26 cellular contexts compared by ENCODE assay signal in the genomic region with DNA sequence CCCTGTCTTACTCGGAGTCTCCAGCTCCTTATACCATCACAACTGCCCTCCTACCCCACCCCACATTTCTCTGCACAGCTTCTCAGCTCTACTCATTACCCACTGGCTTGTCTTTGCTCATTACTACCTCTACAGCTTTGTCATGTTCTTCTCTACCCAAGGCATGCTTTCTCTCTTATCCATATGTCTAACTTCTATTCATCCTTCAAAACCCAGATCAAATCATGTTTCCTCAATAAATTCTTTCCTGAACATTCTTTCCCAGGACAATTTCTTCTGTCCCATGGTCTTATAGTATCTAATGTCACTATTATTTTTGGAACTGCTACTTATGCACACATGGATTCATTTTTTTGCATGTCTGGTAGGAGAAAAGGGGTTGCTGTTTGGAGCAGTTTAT.
DNase-seq lines count a peak whose midpoint lies in the region; ATAC-seq, FAIRE-seq and TF ChIP-seq lines count a peak whose summit lies in the region.
"Had no signal": no experiment of that assay in that cellular context is flagged by ENCODE, and none has a peak within 500 bp of the region (broad histone marks: within the 10 kb centered on the region; RNA-seq: fewer than 3 reads in every experiment).

No MANE protein-coding gene starts in this region.

- H3K9ac ChIP-seq in liver (ENCODE audit: low read depth in 1 of 2, low read length in 2 of 2) (no peak overlapping the region), HepG2 (ENCODE audit: insufficient read depth, low read depth, low read length) (no peak overlapping the region)
- H3K9ac ChIP-seq: BLaER1 treated with 17β-estradiol and CSF1 and Interleukin-3, amounts not matched to agents 10 nM and 100 nM; GM23248 had no signal

- in situ Hi-C loops in HepG2 (cut with HindIII; ENCODE audit: extremely low pct_ligation_motif_present, low pct_unique_long_range_greater_than_20kb): no loop called here

- peaks cover 20% of the 10 kb centered on the region for H3K4me1 Mint-ChIP-seq in chondrocyte (ENCODE audit: low read depth)
- peaks cover 36% of the 10 kb centered on the region for H3K4me1 Mint-ChIP-seq in activated CD8-positive, alpha-beta memory T cell treated with anti-CD3 and anti-CD28 coated beads, Interleukin-2, amount 10 ng/mL, durations not matched to agents 7 days and 5 days
- H3K4me1 Mint-ChIP-seq: H9 had no signal

- H3K4me1 ChIP-seq in liver (ENCODE audit: control insufficient read depth in 4 of 4, insufficient read depth in 4 of 4, low read length in 3 of 4): peaks cover 2 to 30% (median 12%) of the 10 kb centered on the region in 4 donors
- H3K4me1 ChIP-seq in HepG2 (ENCODE audit: insufficient read depth, low read length): peaks cover 13% of the 10 kb centered on the region
- peaks cover 98 to 99% of the 10 kb centered on the region in 2 experiments for H3K4me1 ChIP-seq in neutrophil (ENCODE audit: control insufficient read depth in 1 of 2, insufficient read depth in 1 of 2, low read depth in 1 of 2, low read length in 1 of 2)
- H3K4me1 ChIP-seq: SJSA1 had no signal

- ATAC-seq in HepG2 (no peak), GM19395 (IDR thresholded peaks at IDR 0.05; ENCODE audit: unreplicated experiment) (no peak), HG02981 (IDR thresholded peaks at IDR 0.05; ENCODE audit: unreplicated experiment) (no peak)
- no peak for ATAC-seq in activated CD8-positive, alpha-beta memory T cell treated with anti-CD3 and anti-CD28 coated beads, Interleukin-2, amount 10 ng/mL, durations not matched to agents 7 days and 5 days

- H3K27me3 ChIP-seq in liver (ENCODE audit: control insufficient read depth in 4 of 4, insufficient read depth in 4 of 4, low read length in 3 of 4) (no peaks in the 10 kb centered on the region), HepG2 (ENCODE audit: control insufficient read depth in 1 of 2, insufficient read depth in 2 of 2, low read length in 2 of 2) (peaks cover 0 to 1% of the 10 kb centered on the region in 2 experiments; a peak in 1 of 5 replicates), neutrophil (no peaks in the 10 kb centered on the region)
- H3K27me3 ChIP-seq: BLaER1 treated with 17β-estradiol and CSF1 and Interleukin-3, amounts not matched to agents 10 nM and 100 nM; SJSA1 had no signal

- POLR2A ChIA-PET in HepG2 (lab: Yijun Ruan, JAX): no interaction called here

- no peak overlapping the region for H3K4me3 Mint-ChIP-seq in chondrocyte (ENCODE audit: unreplicated experiment)
- no peak overlapping the region for H3K4me3 Mint-ChIP-seq in activated CD8-positive, alpha-beta memory T cell treated with anti-CD3 and anti-CD28 coated beads, Interleukin-2, amount 10 ng/mL, durations not matched to agents 7 days and 5 days
- H3K4me3 Mint-ChIP-seq: H9 had no signal

- no peak overlapping the region for H2AFZ ChIP-seq in HepG2 (ENCODE audit: low read length)
- H2AFZ ChIP-seq: GM23248 had no signal

- TF ChIP-seq EP300 in HepG2 (IDR thresholded peaks at IDR 0.05; ENCODE audit: low read depth in 2 of 2, low read length in 2 of 2) (no peak), HepG2 (CRISPR knock-in tag; IDR thresholded peaks at IDR 0.05; ENCODE audit: borderline replicate concordance) (no peak)

- no peak for FAIRE-seq in HepG2 (lab: Jason Lieb, UNC)
- FAIRE-seq: G401.6, HTR-8/SVneo had no signal

- no peaks in the 10 kb centered on the region for H4K20me1 ChIP-seq in HepG2 (ENCODE audit: insufficient read depth, low read length)
- H4K20me1 ChIP-seq: BLaER1 treated with 17β-estradiol and CSF1 and Interleukin-3, amounts not matched to agents 10 nM and 100 nM had no signal

- DNase-seq in HepG2 (ENCODE audit: low spot score) (no peak), chondrocyte (ENCODE audit: low spot score) (no peak)
- no peak for DNase-seq in activated CD8-positive, alpha-beta memory T cell treated with anti-CD3 and anti-CD28 coated beads, Interleukin-2, amount 10 ng/mL, durations not matched to agents 7 days and 5 days
- DNase-seq: CD4-positive, alpha-beta memory T cell; COR-L47; DMS53; H9; KG1; NCI-H1048; NCI-H1417 treated with DMSO at 0.1 percent for 48 hours; NCI-H1694 treated with DMSO at 0.1 percent for 48 hours; NCI-H2081; NCI-H2227 treated with DMSO at 0.1 percent for 48 hours; NCI-H526 treated with DMSO at 0.1 percent for 48 hours; Right ventricle myocardium superior; RPMI8226 had no signal

- peaks cover 3% of the 10 kb centered on the region for H3K36me3 Mint-ChIP-seq in chondrocyte (ENCODE audit: low read depth)
- peaks cover 20% of the 10 kb centered on the region for H3K36me3 Mint-ChIP-seq in activated CD8-positive, alpha-beta memory T cell treated with anti-CD3 and anti-CD28 coated beads, Interleukin-2, amount 10 ng/mL, durations not matched to agents 7 days and 5 days
- H3K36me3 Mint-ChIP-seq: CD4-positive, alpha-beta memory T cell had no signal

- no peak for TF ChIP-seq POLR2A in HepG2 (IDR thresholded peaks at IDR 0.05; ENCODE audit: insufficient read depth in 1 of 2, low read depth in 2 of 2, low read length in 2 of 2)

- peak overlapping the region; percentile 0 for H3K27ac Mint-ChIP-seq in chondrocyte (ENCODE audit: unreplicated experiment)
- H3K27ac Mint-ChIP-seq in activated CD8-positive, alpha-beta memory T cell treated with anti-CD3 and anti-CD28 coated beads, Interleukin-2, amount 10 ng/mL, durations not matched to agents 7 days and 5 days: no peak overlapping the region
- H3K27ac Mint-ChIP-seq: H9, HFFc6 had no signal

- no peak overlapping the region for H3K4me2 ChIP-seq in HepG2 (ENCODE audit: low read depth, low read length)
- H3K4me2 ChIP-seq: BLaER1 treated with 17β-estradiol and CSF1 and Interleukin-3, amounts not matched to agents 10 nM and 100 nM had no signal

- 95% methylated on average over 1 of the region's 1 CpG for WGBS in liver
- 68% methylated on average over 1 of the region's 1 CpG for WGBS in HepG2 (ENCODE audit: low lambda C conversion rate)

- BruUV-seq in HepG2 (replicated peaks; lab: Mats Ljungman, UMichigan): no TSS peak

- TF ChIP-seq RAD21 in liver (IDR thresholded peaks at IDR 0.05): no peak
- TF ChIP-seq RAD21 in HepG2 (CRISPR knock-in tag; IDR thresholded peaks at IDR 0.05): no peak

- H3K27me3 Mint-ChIP-seq in chondrocyte (ENCODE audit: low read depth): peaks cover 8% of the 10 kb centered on the region
- peaks cover 33% of the 10 kb centered on the region for H3K27me3 Mint-ChIP-seq in activated CD8-positive, alpha-beta memory T cell treated with anti-CD3 and anti-CD28 coated beads, Interleukin-2, amount 10 ng/mL, durations not matched to agents 7 days and 5 days
- H3K27me3 Mint-ChIP-seq: CD4-positive, alpha-beta memory T cell had no signal

- intact Hi-C loops in HepG2 (cut with micrococcal nuclease; ENCODE audit: unreplicated experiment): no loop called here

- H3K79me2 ChIP-seq in HepG2 (ENCODE audit: insufficient read depth, low read length): no peaks in the 10 kb centered on the region

- peak overlapping the region; percentile 72 to 75 for H3K27ac ChIP-seq in liver (ENCODE audit: low read depth in 1 of 2, low read length in 2 of 2)
- H3K27ac ChIP-seq in HepG2 (ENCODE audit: extremely low read length, insufficient read depth, low read length): no peak overlapping the region
- H3K27ac ChIP-seq in neutrophil: peak overlapping the region; percentile 96
- H3K27ac ChIP-seq: BLaER1 treated with 17β-estradiol and CSF1 and Interleukin-3, amounts not matched to agents 10 nM and 100 nM; GM23248; SJSA1 had no signal

- H3K4me3 ChIP-seq in liver (ENCODE audit: low read depth in 1 of 3, low read length in 3 of 3) (no peak overlapping the region), HepG2 (replicated peaks in 1 of 3; ENCODE audit: insufficient read depth in 1 of 3, low read depth in 2 of 3, low read length in 3 of 3) (no peak overlapping the region), neutrophil (ENCODE audit: low read depth in 1 of 2, low read length in 1 of 2) (peak overlapping the region in 1 of 2 experiments; percentile 1)
- H3K4me3 ChIP-seq: BLaER1 treated with 17β-estradiol and CSF1 and Interleukin-3, amounts not matched to agents 10 nM and 100 nM; GM23248; SJSA1 had no signal

- CTCF ChIA-PET in HepG2 (lab: Yijun Ruan, JAX; ENCODE audit: low intra/inter-chr PET ratio, low total read pairs): no interaction called here
- CTCF ChIA-PET in activated CD8-positive, alpha-beta memory T cell treated with anti-CD3 and anti-CD28 coated beads, Interleukin-2, amount 10 ng/mL, durations not matched to agents 7 days and 5 days (lab: Charles Lee): interaction anchor here (1.1 kb wide), 1 partner anchor 28 kb away, joined by 3 read pairs; no protein-coding TSS in a partner anchor

- H3K9me3 ChIP-seq in liver (ENCODE audit: control insufficient read depth in 4 of 4, low read length in 3 of 4) (no peaks in the 10 kb centered on the region), HepG2 (ENCODE audit: low read length) (no peaks in the 10 kb centered on the region), neutrophil (no peaks in the 10 kb centered on the region)
- H3K9me3 ChIP-seq: SJSA1 had no signal

- no peaks in the 10 kb centered on the region for H3K9me3 Mint-ChIP-seq in chondrocyte (ENCODE audit: low read depth)
- no peaks in the 10 kb centered on the region for H3K9me3 Mint-ChIP-seq in activated CD8-positive, alpha-beta memory T cell treated with anti-CD3 and anti-CD28 coated beads, Interleukin-2, amount 10 ng/mL, durations not matched to agents 7 days and 5 days (ENCODE audit: low read depth)
- H3K9me3 Mint-ChIP-seq: H9, HFFc6 had no signal

- H3K36me3 ChIP-seq in liver (ENCODE audit: control insufficient read depth in 4 of 4, insufficient read depth in 3 of 4, low read depth in 1 of 4, low read length in 3 of 4) (no peaks in the 10 kb centered on the region), HepG2 (replicated peaks in 1 of 2; ENCODE audit: control insufficient read depth in 1 of 2, insufficient read depth in 2 of 2, low read length in 2 of 2) (no peaks in the 10 kb centered on the region), neutrophil (peaks cover 20% of the 10 kb centered on the region)
- H3K36me3 ChIP-seq: BLaER1 treated with 17β-estradiol and CSF1 and Interleukin-3, amounts not matched to agents 10 nM and 100 nM; SJSA1 had no signal

- TF ChIP-seq CTCF in liver (IDR thresholded peaks at IDR 0.05; ENCODE audit: low read depth, low read length, missing input control) (no peak), HepG2 (CRISPR knock-in tag; IDR thresholded peaks at IDR 0.05) (no peak), chondrocyte (IDR thresholded peaks at IDR 0.05) (no peak), neutrophil (IDR thresholded peaks at IDR 0.05) (no peak)

TF ChIP-seq in liver, 16 proteins besides CTCF, POLR2A, EP300 and RAD21 (continues in another document):
- TF ChIP-seq EGR1 (IDR thresholded peaks at IDR 0.05; ENCODE audit: low read depth in 2 of 2): no peak
- TF ChIP-seq FOXA2 (IDR thresholded peaks at IDR 0.05): no peak

TF ChIP-seq in HepG2, 621 proteins besides CTCF, POLR2A, EP300 and RAD21 (continues in another document):
- TF ChIP-seq MZF1 (CRISPR knock-in tag; IDR thresholded peaks at IDR 0.05; ENCODE audit: borderline replicate concordance): no peak
- no peak for TF ChIP-seq ZNF556 (CRISPR knock-in tag; IDR thresholded peaks at IDR 0.05; ENCODE audit: borderline replicate concordance)
